Comparison of ENCODE assay signal across 8 cellular contexts in genomic region chr2:74250189-74250631, GRCh38. TPM values are rescaled to one million over a fixed set of nuclear protein-coding genes. Genes with fewer than 3 reads are reported as not detected.
A peak's percentile ranks its signal among the peaks of the same experiment; 100 is the strongest.
DNase-seq lines count a peak whose midpoint lies in the region; ATAC-seq lines count a peak whose summit lies in the region.

No MANE protein-coding gene starts in this region.

- DNase-seq in DMS79 treated with DMSO at 0.1 percent for 48 hours (lab: John Stamatoyannopoulos, UW): peak; percentile 60
- peak; percentile 18 for DNase-seq in HT1080 (ENCODE audit: low read depth)
- peak; percentile 48 for DNase-seq in SW480 (ENCODE audit: low spot score)
- DNase-seq in amniotic epithelial cell (ENCODE audit: low read depth): peak; percentile 21
- DNase-seq in hippocampal formation (lab: John Stamatoyannopoulos, UW): peak; percentile 2 to 39
- DNase-seq in stimulated activated CD4-positive, alpha-beta T cell treated with anti-CD3 and anti-CD28 coated beads, Interleukin-1b, Interleukin-23, amount 100 ng/mL, for 1 hour (ENCODE audit: low read depth in 2 of 2): peak; percentile 7 to 35

- ATAC-seq in GM18858 (IDR thresholded peaks at IDR 0.05; ENCODE audit: unreplicated experiment): no peak
- ATAC-seq in HG03039 (IDR thresholded peaks at IDR 0.05; ENCODE audit: unreplicated experiment): no peak

RNA-seq across cellular contexts. Expression of gene MTHFD2, which starts 51.8 kb away (rescaled TPM):
- 201 and 225 TPM in 2 replicates for total RNA-seq in HT1080 (2014; rRNA removed; shearing (Covaris generic))
- 408 and 457 TPM in 2 replicates for polyA plus RNA-seq in HT1080 (2015; cell fraction: cytosol; rRNA removed)
- polyA plus RNA-seq in HT1080 (2015; cell fraction: nucleus; rRNA removed): 252 and 299 TPM in 2 replicates
